Comparison of ENCODE assay signal across 16 cellular contexts in the genomic region with DNA sequence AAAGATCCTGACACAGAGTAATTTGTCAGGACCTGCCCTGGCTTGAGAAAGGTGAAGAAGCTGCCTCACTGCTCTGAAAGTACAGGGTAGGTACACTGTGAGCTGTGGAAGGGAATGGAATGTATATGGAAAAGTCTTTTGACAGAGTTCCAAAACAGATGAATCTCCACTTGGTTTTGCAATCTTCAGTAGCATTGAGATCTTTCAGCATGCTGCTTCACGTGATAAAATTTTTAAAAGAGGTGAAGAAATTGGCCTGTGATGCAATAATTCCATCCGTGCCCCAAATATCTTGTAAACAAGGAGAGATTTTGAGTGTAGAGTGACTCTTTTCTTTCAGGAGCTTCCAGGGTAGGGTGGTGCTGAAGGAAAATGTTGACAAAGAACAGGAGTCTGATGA.
DNase-seq lines count a peak whose midpoint lies in the region; ATAC-seq, FAIRE-seq and TF ChIP-seq lines count a peak whose summit lies in the region.
"Had no signal": no experiment of that assay in that cellular context is flagged by ENCODE, and none has a peak within 500 bp of the region (broad histone marks: within the 10 kb centered on the region; RNA-seq: fewer than 3 reads in every experiment).

No MANE protein-coding gene starts in this region.

- H3K4me2 ChIP-seq in A549: peak overlapping the region; percentile 21

- H3K4me1 ChIP-seq in A549: peaks cover 11% of the 10 kb centered on the region; the same call in 2 of the 3 replicates
- no peaks in the 10 kb centered on the region for H3K4me1 ChIP-seq in aorta (ENCODE audit: control insufficient read depth in 1 of 2, insufficient read depth in 2 of 2, low read length in 2 of 2)

- H3K36me3 ChIP-seq in aorta (ENCODE audit: control insufficient read depth in 1 of 2, insufficient read depth in 2 of 2, low read length in 1 of 2): no peaks in the 10 kb centered on the region
- H3K36me3 ChIP-seq: lower lobe of right lung, sigmoid colon had no signal

- WGBS in A549 (ENCODE audit: missing lambda C conversion rate): 16% methylated on average over 2 of the region's 2 CpGs
- 74 to 88% methylated on average over 2 of the region's 2 CpGs for WGBS in aorta, 2 donors

- CTCF ChIA-PET in A549 (lab: Yijun Ruan, JAX) (interaction anchor here (1.5 kb wide), 1 partner anchor 9 kb away, joined by 3 read pairs; no protein-coding TSS in a partner anchor), GM10248 (lab: Yijun Ruan, JAX) (interaction anchor here (1.7 to 2.6 kb wide), 2 partner anchors 10 to 17 kb away, joined by 5 to 8 read pairs; no protein-coding TSS in a partner anchor)

- DNase-seq in A549 (ENCODE audit: low read depth in 1 of 2, low spot score in 1 of 2) (no peak), HPDE6-E6E7 (ENCODE audit: extremely low spot score) (peak; percentile 21), cardiac fibroblast (ENCODE audit: low read depth in 2 of 2) (peak; percentile 85 to 86), left lobe of liver (ENCODE audit: low spot score) (no peak), aorta (no peak), amniotic stem cell (lab: John Stamatoyannopoulos, UW) (no peak), GM10248 (ENCODE audit: extremely low spot score) (no peak), GM19239 (ENCODE audit: insufficient read length, low spot score) (no peak)
- DNase-seq: ACHN; activated CD4-positive, alpha-beta memory T cell treated with anti-CD3 and anti-CD28 coated beads, Interleukin-2, amount 10 ng/mL, durations not matched to agents 7 days and 5 days; central memory CD4-positive, alpha-beta T cell; lower lobe of right lung; NCI-H1092; stimulated activated naive CD8-positive, alpha-beta T cell treated with anti-CD3 and anti-CD28 coated beads, Interleukin-15, amount 100 ng/mL, for 72 hours had no signal

- no peaks in the 10 kb centered on the region for H3K27me3 ChIP-seq in aorta (ENCODE audit: control insufficient read depth in 1 of 2, insufficient read depth in 2 of 2, low read length in 1 of 2)
- H3K27me3 ChIP-seq: sigmoid colon had no signal

- POLR2A ChIA-PET in A549 (lab: Yijun Ruan, JAX): no interaction called here
- POLR2A ChIA-PET in GM10248 (lab: Yijun Ruan, JAX): no interaction called here

- intact Hi-C loops in aorta (cut with DNase I): no loop called here

- ATAC-seq in A549: 0 out of 6 replicates have a peak, but pooled peaks of 1 of the 2 experiments have one; percentile 45
- ATAC-seq in left lobe of liver: peak; percentile 44
- no peak for ATAC-seq in aorta (ENCODE audit: low FRiP score)
- ATAC-seq: stimulated activated naive CD8-positive, alpha-beta T cell treated with anti-CD3 and anti-CD28 coated beads, Interleukin-15, amount 100 ng/mL, for 72 hours had no signal

- no peak for TF ChIP-seq POLR2A in A549 (IDR thresholded peaks at IDR 0.05; ENCODE audit: low read length)

- TF ChIP-seq CTCF in A549 (IDR thresholded peaks at IDR 0.05) (no peak), cardiac fibroblast (IDR thresholded peaks at IDR 0.05; ENCODE audit: low read depth, low read length) (no peak), GM10248 (IDR thresholded peaks at IDR 0.05; ENCODE audit: control extremely low read depth, extremely low read depth, low read depth, missing control alignments) (no peak)

- TF ChIP-seq EP300 in A549 (IDR thresholded peaks at IDR 0.05): peak in 1 of 2 experiments; percentile 16; a peak in 1 of 5 replicates

- peak overlapping the region in 1 of 2 experiments; percentile 56; a peak in 3 of 6 replicates for H3K27ac ChIP-seq in A549
- no peak overlapping the region for H3K27ac ChIP-seq in aorta (ENCODE audit: low read depth in 1 of 2, low read length in 2 of 2)
- H3K27ac ChIP-seq: lower lobe of right lung, sigmoid colon had no signal

- H3K9me3 ChIP-seq in A549: no peaks in the 10 kb centered on the region
- H3K9me3 ChIP-seq in aorta (ENCODE audit: control insufficient read depth, low read length): no peaks in the 10 kb centered on the region
- H3K9me3 ChIP-seq: lower lobe of right lung, sigmoid colon had no signal

- H3K4me3 ChIP-seq in A549 (no peak overlapping the region), cardiac fibroblast (replicated peaks in 1 of 2; ENCODE audit: low read depth in 2 of 2, low read length in 2 of 2) (no peak overlapping the region), aorta (ENCODE audit: low read length in 2 of 2) (no peak overlapping the region)
- H3K4me3 ChIP-seq: lower lobe of right lung, sigmoid colon had no signal

- no peak; a peak in 1 of 5 replicates for TF ChIP-seq RAD21 in A549 (conservative IDR thresholded peaks at IDR 0.05 in 1 of 2, IDR thresholded peaks at IDR 0.05 in 1 of 2)

- no peak for FAIRE-seq in A549 (lab: Jason Lieb, UNC)
- FAIRE-seq in GM19239 (lab: Jason Lieb, UNC): no peak
- FAIRE-seq: D721Med had no signal

TF ChIP-seq in A549, 52 proteins besides CTCF, POLR2A, EP300 and RAD21:
- TF ChIP-seq, protein P1, sequence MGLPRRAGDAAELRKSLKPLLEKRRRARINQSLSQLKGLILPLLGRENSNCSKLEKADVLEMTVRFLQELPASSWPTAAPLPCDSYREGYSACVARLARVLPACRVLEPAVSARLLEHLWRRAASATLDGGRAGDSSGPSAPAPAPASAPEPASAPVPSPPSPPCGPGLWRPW (IDR thresholded peaks at IDR 0.05): peak; percentile 79
- TF ChIP-seq TFCP2L1 (CRISPR knock-in tag; IDR thresholded peaks at IDR 0.05) (no peak), CHD2 (IDR thresholded peaks at IDR 0.05; ENCODE audit: low read length, partially characterized antibody) (no peak), CEBPB (IDR thresholded peaks at IDR 0.05) (peak; percentile 61 to 88; a peak in 3 of 4 replicates)

Comparison
In these comparisons a context has a peak if more than half of its experiments do, and no peak if none do; other contexts are left out.
1. DNase-seq: peak in HPDE6-E6E7 (single experiment) and cardiac fibroblast (2 of 2); none in A549 (0 of 2), left lobe of liver (single experiment), aorta (0 of 2), amniotic stem cell (single experiment), GM10248 (single experiment) and GM19239 (single experiment).